ENCODE assay signal across 15 cellular contexts in genomic region chr2:3422161-3422767, GRCh38. TPM values are rescaled to one million over a fixed set of nuclear protein-coding genes. Genes with fewer than 3 reads are reported as not detected.
DNase-seq lines count a peak whose midpoint lies in the region; ATAC-seq and TF ChIP-seq lines count a peak whose summit lies in the region.
"Had no signal": no experiment of that assay in that cellular context is flagged by ENCODE, and none has a peak within 500 bp of the region (broad histone marks: within the 10 kb centered on the region; RNA-seq: fewer than 3 reads in every experiment).

No MANE protein-coding gene starts in this region.

- H3K4me1 Mint-ChIP-seq in nephron progenitor cell = peaks cover 37% of the 10 kb centered on the region

- no peaks in the 10 kb centered on the region for H3K27me3 ChIP-seq in aorta (ENCODE audit: control insufficient read depth in 1 of 2, insufficient read depth in 2 of 2, low read length in 1 of 2)
- H3K27me3 ChIP-seq: cardiac muscle cell had no signal

- no peak for TF ChIP-seq CTCF in nephron progenitor cell (IDR thresholded peaks at IDR 0.05)

- WGBS in aorta, 2 donors = 79 to 82% methylated on average over 16 of the region's 16 CpGs

- H3K9me3 Mint-ChIP-seq in nephron progenitor cell = no peaks in the 10 kb centered on the region
- H3K9me3 Mint-ChIP-seq: activated CD4-positive, alpha-beta memory T cell treated with anti-CD3 and anti-CD28 coated beads for 36 hours; naive thymus-derived CD4-positive, alpha-beta T cell had no signal

- DNase-seq in nephron progenitor cell (no peak), LoVo (ENCODE audit: low spot score) (no peak), NCI-H1105 treated with DMSO at 0.1 percent for 48 hours (lab: John Stamatoyannopoulos, UW) (no peak), aorta (no peak)
- DNase-seq: activated CD4-positive, alpha-beta memory T cell treated with anti-CD3 and anti-CD28 coated beads for 36 hours; H7; Kasumi-1; naive thymus-derived CD4-positive, alpha-beta T cell; NCI-H446; RPMI8226 had no signal

- peak overlapping the region; percentile 22 for H3K27ac Mint-ChIP-seq in nephron progenitor cell
- H3K27ac Mint-ChIP-seq: activated CD4-positive, alpha-beta memory T cell treated with anti-CD3 and anti-CD28 coated beads for 36 hours had no signal

- H3K27me3 Mint-ChIP-seq in nephron progenitor cell (ENCODE audit: low read depth, poor library complexity) = peaks cover 3% of the 10 kb centered on the region
- H3K27me3 Mint-ChIP-seq: activated CD4-positive, alpha-beta memory T cell treated with anti-CD3 and anti-CD28 coated beads for 36 hours; naive thymus-derived CD4-positive, alpha-beta T cell had no signal

- H3K36me3 Mint-ChIP-seq in nephron progenitor cell (ENCODE audit: low read depth) = peaks cover 53% of the 10 kb centered on the region

- no peak overlapping the region for H3K27ac ChIP-seq in aorta (ENCODE audit: low read depth in 1 of 2, low read length in 2 of 2)

- peak; percentile 35 for ATAC-seq in GM18520 (IDR thresholded peaks at IDR 0.05; ENCODE audit: unreplicated experiment)
- peak; percentile 61 for ATAC-seq in GM21717 (IDR thresholded peaks at IDR 0.05; ENCODE audit: unreplicated experiment)
- peak; percentile 67 for ATAC-seq in HG03378 (IDR thresholded peaks at IDR 0.05; ENCODE audit: unreplicated experiment)
- no peak for ATAC-seq in aorta (ENCODE audit: low FRiP score)
- ATAC-seq: naive thymus-derived CD4-positive, alpha-beta T cell; sciatic nerve had no signal

- H3K9me3 ChIP-seq in aorta (ENCODE audit: control insufficient read depth, low read length) = no peaks in the 10 kb centered on the region

- H3K36me3 ChIP-seq in aorta (ENCODE audit: control insufficient read depth in 1 of 2, insufficient read depth in 2 of 2, low read length in 1 of 2) = peaks cover 0 to 10% of the 10 kb centered on the region in 2 donors

- H3K4me3 ChIP-seq in aorta (ENCODE audit: low read length in 2 of 2) = no peak overlapping the region
- H3K4me3 ChIP-seq: cardiac muscle cell had no signal

- H3K4me1 ChIP-seq in aorta (ENCODE audit: control insufficient read depth in 1 of 2, insufficient read depth in 2 of 2, low read length in 2 of 2) = no peaks in the 10 kb centered on the region

- no peak overlapping the region for H3K4me3 Mint-ChIP-seq in nephron progenitor cell
- H3K4me3 Mint-ChIP-seq: activated CD4-positive, alpha-beta memory T cell treated with anti-CD3 and anti-CD28 coated beads for 36 hours; naive thymus-derived CD4-positive, alpha-beta T cell had no signal

- intact Hi-C loops in aorta (cut with DNase I) = loop anchor here (5.0 kb wide), 2 partner anchors 40 to 230 kb away; no protein-coding TSS in a partner anchor

RNA-seq across cellular contexts. Expression of gene TRAPPC12, which starts 42.8 kb away (rescaled TPM):
- total RNA-seq in aorta = 100 to 1,000 TPM in 1 of 2 donors, 10 to 100 TPM in 1; 83.8 to 125 TPM
- polyA plus RNA-seq in aorta = 100 to 1,000 TPM in 1 of 2 donors, 10 to 100 TPM in 1; 47.6 to 163 TPM

RNA-seq across cellular contexts. Expression of gene EIPR1, which starts 44.6 kb away (rescaled TPM):
- 10 to 100 TPM in 1 of 2 donors, 1 to 10 TPM in 1; 9.7 to 13.7 TPM for total RNA-seq in aorta
- 10 to 100 TPM in 1 of 2 donors, 1 to 10 TPM in 1; 9.9 to 10.0 TPM for polyA plus RNA-seq in aorta
